ENCODE assay signal across 18 cellular contexts in genomic region chr13:35917942-35918645, GRCh38.
A peak's percentile ranks its signal among the peaks of the same experiment; 100 is the strongest.
DNase-seq lines count a peak whose midpoint lies in the region; ATAC-seq and TF ChIP-seq lines count a peak whose summit lies in the region.
"Had no signal": no experiment of that assay in that cellular context is flagged by ENCODE, and none has a peak within 500 bp of the region (broad histone marks: within the 10 kb centered on the region; RNA-seq: fewer than 3 reads in every experiment).

No MANE protein-coding gene starts in this region.

- H4K8ac ChIP-seq in mesenchymal stem cell (ENCODE audit: low read length): no peak overlapping the region

- H2AFZ ChIP-seq in GM23338: no peak overlapping the region
- H2AFZ ChIP-seq in mesenchymal stem cell (ENCODE audit: low read depth, low read length): no peak overlapping the region

- H3K27me3 ChIP-seq in GM23338 (ENCODE audit: insufficient read depth) (no peaks in the 10 kb centered on the region), mesenchymal stem cell (ENCODE audit: control insufficient read depth in 1 of 2, insufficient read depth in 1 of 2, low read length in 2 of 2) (no peaks in the 10 kb centered on the region)

- H3K23ac ChIP-seq in mesenchymal stem cell (ENCODE audit: low read length in 2 of 2): no peak overlapping the region

- H3K4ac ChIP-seq in mesenchymal stem cell (ENCODE audit: low read depth in 1 of 2, low read length in 2 of 2): no peak overlapping the region

- no peak overlapping the region for H2BK5ac ChIP-seq in mesenchymal stem cell (ENCODE audit: low read depth, low read length, poor library complexity, severe bottlenecking)

- H2BK15ac ChIP-seq in mesenchymal stem cell (ENCODE audit: low read depth, poor library complexity, severe bottlenecking): no peak overlapping the region

- peaks cover 6% of the 10 kb centered on the region; the same call in 1 of the 2 replicates for H3K9me2 ChIP-seq in GM23338 (ENCODE audit: insufficient read depth)

- no peaks in the 10 kb centered on the region for H3K9me3 ChIP-seq in mesenchymal stem cell (ENCODE audit: control insufficient read depth, low read length)
- H3K9me3 ChIP-seq: prostate gland had no signal

- no peak overlapping the region for H3K27ac Mint-ChIP-seq in GM23338
- H3K27ac Mint-ChIP-seq: CD8-positive, alpha-beta memory T cell had no signal

- WGBS in mesenchymal stem cell: 84% methylated on average over 3 of the region's 8 CpGs

- H3K14ac ChIP-seq in mesenchymal stem cell (ENCODE audit: low read length in 2 of 2): no peak overlapping the region

- H3K27me3 Mint-ChIP-seq in GM23338 (ENCODE audit: insufficient read depth, low read depth, poor library complexity): peaks cover 5% of the 10 kb centered on the region
- H3K27me3 Mint-ChIP-seq: CD8-positive, alpha-beta memory T cell had no signal

- H4K91ac ChIP-seq in mesenchymal stem cell (ENCODE audit: low read length): no peak overlapping the region

- H3K36me3 ChIP-seq in GM23338 (ENCODE audit: insufficient read depth) (no peaks in the 10 kb centered on the region), mesenchymal stem cell (ENCODE audit: control insufficient read depth in 1 of 2, insufficient read depth in 2 of 2, low read depth in 1 of 2, low read length in 2 of 2) (no peaks in the 10 kb centered on the region)
- H3K36me3 ChIP-seq: prostate gland had no signal

- peak overlapping the region; percentile 76 for H3K9ac ChIP-seq in mesenchymal stem cell (ENCODE audit: low read length)

- no peaks in the 10 kb centered on the region for H4K20me1 ChIP-seq in GM23338 (replicated peaks; ENCODE audit: insufficient read depth)

- no peaks in the 10 kb centered on the region for H3K79me1 ChIP-seq in mesenchymal stem cell (replicated peaks; ENCODE audit: low read length, poor library complexity, severe bottlenecking)

- peak overlapping the region; percentile 35; the same call in 1 of the 2 replicates for H3K27ac ChIP-seq in GM23338 (ENCODE audit: low read depth)
- no peak overlapping the region for H3K27ac ChIP-seq in mesenchymal stem cell (ENCODE audit: low read length, poor library complexity, severe bottlenecking)
- H3K27ac ChIP-seq: prostate gland had no signal

- no peaks in the 10 kb centered on the region for H3K79me2 ChIP-seq in GM23338 (replicated peaks; ENCODE audit: insufficient read depth)

- no peak overlapping the region for H2BK12ac ChIP-seq in mesenchymal stem cell (ENCODE audit: low read length in 2 of 2)

- H3K4me3 ChIP-seq in AG09309 (ENCODE audit: control insufficient read depth, low read depth, low read length) (peak overlapping the region; percentile 5; the same call in 1 of the 2 replicates), GM23338 (no peak overlapping the region), mesenchymal stem cell (ENCODE audit: insufficient read depth in 1 of 2, low read depth in 1 of 2, low read length in 2 of 2) (peak overlapping the region in 1 of 2 experiments; percentile 16)
- H3K4me3 ChIP-seq: prostate gland had no signal

- no peak overlapping the region for H2AK5ac ChIP-seq in mesenchymal stem cell (ENCODE audit: low read length, severe bottlenecking)

- no peak for ATAC-seq in GM23338
- no peak for ATAC-seq in HG02678 (IDR thresholded peaks at IDR 0.05; ENCODE audit: unreplicated experiment)
- ATAC-seq: activated T-cell treated with anti-CD3 and anti-CD28 coated beads, Interleukin-2, amount 50 U/mL, for 4 hours; HepG2; left colon had no signal

- TF ChIP-seq CTCF in AG09309 (IDR thresholded peaks at IDR 0.05; ENCODE audit: control insufficient read depth, insufficient read depth, low read depth, low read length, missing control alignments) (no peak), GM23338 (conservative IDR thresholded peaks at IDR 0.05; ENCODE audit: low read depth in 2 of 2) (no peak)

- H3K9me3 Mint-ChIP-seq in GM23338: no peaks in the 10 kb centered on the region; the same call in 2 of the 3 replicates

- no peaks in the 10 kb centered on the region for H3K36me3 Mint-ChIP-seq in GM23338 (ENCODE audit: low read depth)
- H3K36me3 Mint-ChIP-seq: CD8-positive, alpha-beta memory T cell had no signal

- H3F3A ChIP-seq in GM23338 (replicated peaks; ENCODE audit: low read depth): no peaks in the 10 kb centered on the region

- H2BK120ac ChIP-seq in mesenchymal stem cell (ENCODE audit: low read depth, low read length): no peak overlapping the region

- no peak overlapping the region for H3K4me3 Mint-ChIP-seq in GM23338
- H3K4me3 Mint-ChIP-seq: activated T-cell treated with anti-CD3 and anti-CD28 coated beads, Interleukin-2, amount 50 U/mL, for 4 hours; CD8-positive, alpha-beta memory T cell had no signal

- no peak overlapping the region for H3K18ac ChIP-seq in mesenchymal stem cell (ENCODE audit: low read depth in 1 of 2, low read length in 2 of 2)

- peaks cover 49% of the 10 kb centered on the region for H3K4me1 Mint-ChIP-seq in GM23338
- H3K4me1 Mint-ChIP-seq: CD8-positive, alpha-beta memory T cell had no signal

- H3K4me2 ChIP-seq in GM23338 (peak overlapping the region; percentile 39), mesenchymal stem cell (ENCODE audit: low read length, poor library complexity, severe bottlenecking) (no peak overlapping the region)

- peaks cover 41% of the 10 kb centered on the region for H3K4me1 ChIP-seq in GM23338 (ENCODE audit: insufficient read depth)
- peaks cover 6% of the 10 kb centered on the region for H3K4me1 ChIP-seq in mesenchymal stem cell (ENCODE audit: control insufficient read depth, insufficient read depth, low read depth, low read length)
- H3K4me1 ChIP-seq: prostate gland had no signal

- DNase-seq in AG09309 (ENCODE audit: low read depth) (no peak), GM23338 (ENCODE audit: low spot score) (no peak), amniotic stem cell (lab: John Stamatoyannopoulos, UW) (peak; percentile 4), mesenchymal stem cell (no peak), NCI-H510A treated with DMSO at 0.1 percent for 48 hours (lab: John Stamatoyannopoulos, UW) (no peak), activated T-cell treated with anti-CD3 and anti-CD28 coated beads for 4 hours (no peak), SIG-M5 treated with dmso at 0.1 percent for 504 hours (lab: John Stamatoyannopoulos, UW; ENCODE audit: unreplicated experiment) (no peak)
- DNase-seq: activated CD4-positive, alpha-beta T cell treated with anti-CD3 and anti-CD28 coated beads, Interleukin-2, amount 50 U/mL, for 1 hour; activated T-cell treated with anti-CD3 and anti-CD28 coated beads, Interleukin-2, amount 50 U/mL, for 4 hours; CD8-positive, alpha-beta memory T cell; cortex of kidney; left colon; NCI-H1048; SIG-M5; T-helper 9 cell had no signal

TF ChIP-seq in GM23338, 12 proteins besides CTCF, POLR2A, EP300 and RAD21:
- no peak for TF ChIP-seq ZNF331 (CRISPR knock-in tag; IDR thresholded peaks at IDR 0.05; ENCODE audit: low read depth)
TF ChIP-seq in GM23338: peak in this region for 0.
